Comparison of ENCODE assay signal across 25 cellular contexts in the genomic region with DNA sequence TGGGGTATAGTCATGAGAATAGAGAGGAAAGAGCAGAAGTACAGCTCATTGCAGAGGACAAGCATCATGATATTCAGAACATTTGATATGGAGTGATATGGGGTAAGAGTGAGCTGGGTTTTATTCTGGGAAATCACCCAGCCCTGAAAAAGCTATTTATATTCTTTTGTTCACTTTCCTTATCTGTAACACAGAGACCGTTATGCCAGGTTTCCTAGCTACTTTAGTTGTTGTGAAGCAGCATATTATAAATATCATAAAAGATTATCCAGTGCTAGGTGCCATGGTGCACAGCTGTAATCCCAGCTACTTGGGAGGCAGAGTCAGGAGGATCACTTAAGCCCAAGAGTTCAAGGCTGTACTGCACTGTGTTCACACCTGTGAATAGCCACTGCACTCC. TPM values are rescaled to one million over a fixed set of nuclear protein-coding genes. Genes with fewer than 3 reads are reported as not detected.
"Had no signal": no experiment of that assay in that cellular context is flagged by ENCODE, and none has a peak within 500 bp of the region (broad histone marks: within the 10 kb centered on the region; RNA-seq: fewer than 3 reads in every experiment).

No MANE protein-coding gene starts in this region.

- H3K27ac ChIP-seq: RWPE1, SJSA1, SK-N-MC had no signal

- ATAC-seq: HepG2, Panc1, PC-3 had no signal

- H3K4me1 ChIP-seq: SJSA1 had no signal

- DNase-seq: IMR-90, Karpas-422, KG1, MG63, NCI-H1092, NCI-H1105 treated with DMSO at 0.1 percent for 48 hours, NCI-H1417 treated with DMSO at 0.1 percent for 48 hours, NCI-H146, NCI-H1694 treated with DMSO at 0.1 percent for 48 hours, NCI-H1930, NCI-H2081, NCI-H2107, NCI-H2227 treated with DMSO at 0.1 percent for 48 hours, NCI-H524 treated with DMSO at 0.1 percent for 48 hours, NCI-H69, NCI-H774, PC-3, SIG-M5 had no signal

- H3K4me3 ChIP-seq: MG63, SJSA1, SK-N-MC had no signal

- H3K27me3 ChIP-seq: MG63 had no signal

- H3K9me3 ChIP-seq: MG63, SJSA1 had no signal

- H3K36me3 ChIP-seq: MG63, SJSA1 had no signal

RNA-seq across cellular contexts. Expression of gene DEFB129, which starts 9.8 kb away (rescaled TPM):
- total RNA-seq: HepG2, HT1080, IMR-90, NCI-H460, PC-3, SJSA1 had no signal
- polyA plus RNA-seq: HepG2, IMR-90 had no signal

RNA-seq across cellular contexts. Expression of gene DEFB128, which starts 27.8 kb away (rescaled TPM):
- total RNA-seq: HepG2, HT1080, IMR-90, NCI-H460, PC-3, SJSA1 had no signal
- polyA plus RNA-seq: HepG2, IMR-90 had no signal

RNA-seq across cellular contexts. Expression of gene DEFB132, which starts 40.3 kb away (rescaled TPM):
- total RNA-seq: HepG2, HT1080, IMR-90, NCI-H460, PC-3, SJSA1 had no signal
- polyA plus RNA-seq: HepG2, IMR-90 had no signal
